Comparison of ENCODE assay signal across 8 cellular contexts in the genomic region with DNA sequence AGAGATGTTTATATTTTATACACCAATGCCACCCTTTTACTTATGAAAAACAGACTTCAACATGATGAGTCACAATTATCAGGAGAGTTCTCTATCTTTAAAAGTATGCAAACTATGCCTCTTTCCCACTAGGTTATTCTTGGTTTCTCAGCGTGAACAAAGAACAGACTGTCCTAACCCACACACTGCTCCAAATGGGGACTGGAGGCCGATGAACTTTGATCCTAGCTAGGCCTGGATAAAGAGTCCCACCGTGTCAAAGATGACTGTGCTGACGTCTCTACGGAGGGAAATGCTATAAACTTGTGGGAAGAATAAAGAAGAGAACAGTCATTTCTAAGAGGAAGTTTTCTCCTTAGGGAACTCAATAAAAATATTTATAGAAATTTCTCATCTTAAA.
DNase-seq lines count a peak whose midpoint lies in the region; TF ChIP-seq lines count a peak whose summit lies in the region.

No MANE protein-coding gene starts in this region.

- no peak overlapping the region for H3K4me3 ChIP-seq in right atrium auricular region

- no peak for TF ChIP-seq CTCF in 22Rv1 (IDR thresholded peaks at IDR 0.05)
- no peak for TF ChIP-seq CTCF in right atrium auricular region (IDR thresholded peaks at IDR 0.05)

- H3K27ac ChIP-seq in 22Rv1 (peak overlapping the region; percentile 70), right atrium auricular region (peak overlapping the region; percentile 83 to 95)

- H3K27me3 ChIP-seq in right atrium auricular region, result no peaks in the 10 kb centered on the region

- peaks cover 0 to 43% of the 10 kb centered on the region in 2 donors for H3K4me1 ChIP-seq in right atrium auricular region

- H3K36me3 ChIP-seq in right atrium auricular region, result peaks cover 5% of the 10 kb centered on the region

- DNase-seq in H4 (ENCODE audit: low spot score) (peak; percentile 85), SW 1271 (lab: John Stamatoyannopoulos, UW) (peak; percentile 48 to 90), right atrium auricular region (ENCODE audit: low spot score) (peak; percentile 94), smooth muscle cell of the brain vasculature (ENCODE audit: low read depth, low spot score) (peak; percentile 97), SHP77 treated with DMSO at 0.1 percent for 48 hours (lab: John Stamatoyannopoulos, UW) (no peak), NCI-H524 treated with DMSO at 0.1 percent for 48 hours (lab: John Stamatoyannopoulos, UW) (no peak)
- DNase-seq in stimulated activated CD8-positive, alpha-beta memory T cell treated with anti-CD3 and anti-CD28 coated beads, Interleukin-4, amount 100 ng/mL, for 48 hours, result no peak

- no peaks in the 10 kb centered on the region for H3K9me3 ChIP-seq in right atrium auricular region

Comparison
In these comparisons a context has a peak if more than half of its experiments do, and no peak if none do; other contexts are left out.
1. DNase-seq: peak in H4 (single experiment), SW 1271 (2 of 2), right atrium auricular region (single experiment) and smooth muscle cell of the brain vasculature (single experiment); none in stimulated activated CD8-positive, alpha-beta memory T cell treated with anti-CD3 and anti-CD28 coated beads, Interleukin-4, amount 100 ng/mL, for 48 hours (single experiment), SHP77 treated with DMSO at 0.1 percent for 48 hours (single experiment) and NCI-H524 treated with DMSO at 0.1 percent for 48 hours (single experiment).